9 cellular contexts compared by ENCODE assay signal in genomic region chr5:60522299-60522915, GRCh38.
DNase-seq lines count a peak whose midpoint lies in the region; ATAC-seq and TF ChIP-seq lines count a peak whose summit lies in the region.
"Had no signal": no experiment of that assay in that cellular context is flagged by ENCODE, and none has a peak within 500 bp of the region (broad histone marks: within the 10 kb centered on the region; RNA-seq: fewer than 3 reads in every experiment).

No MANE protein-coding gene starts in this region.

- DNase-seq in EL (peak; percentile 60), dermis blood vessel endothelial cell (peak; percentile 3), NCI-H1694 treated with DMSO at 0.1 percent for 48 hours (lab: John Stamatoyannopoulos, UW) (no peak), T1000 (lab: John Stamatoyannopoulos, UW) (no peak), lower leg skin (ENCODE audit: low spot score in 2 of 2) (no peak)
- no peak for DNase-seq in activated CD4-positive, CD25-positive, alpha-beta regulatory T cell (lab: John Stamatoyannopoulos, UW)
- DNase-seq: activated T-cell treated with anti-CD3 and anti-CD28 coated beads, Interleukin-2, amount 50 U/mL, for 4 hours had no signal

- 69 to 82% methylated on average over 4 of the region's 4 CpGs for WGBS in lower leg skin, 2 donors

- ATAC-seq in GM19455 (IDR thresholded peaks at IDR 0.05; ENCODE audit: unreplicated experiment) (peak; percentile 86), HG03159 (IDR thresholded peaks at IDR 0.05; ENCODE audit: unreplicated experiment) (peak; percentile 80)

- TF ChIP-seq CTCF in lower leg skin (IDR thresholded peaks at IDR 0.05): no peak

- TF ChIP-seq POLR2A in lower leg skin (IDR thresholded peaks at IDR 0.05): no peak

- no peak overlapping the region for H3K4me3 ChIP-seq in lower leg skin (ENCODE audit: low read depth, poor library complexity, severe bottlenecking)

- intact Hi-C loops in lower leg skin (cut with DNase I; ENCODE audit: low total_unique reads): no loop called here

Comparison
In these comparisons a context has a peak if more than half of its experiments do, and no peak if none do; other contexts are left out.
1. DNase-seq: peak in EL (single experiment) and dermis blood vessel endothelial cell (single experiment); none in NCI-H1694 treated with DMSO at 0.1 percent for 48 hours (single experiment), T1000 (single experiment), activated CD4-positive, CD25-positive, alpha-beta regulatory T cell (0 of 4) and lower leg skin (0 of 2).